ENCODE assay signal across 8 cellular contexts in the genomic region with DNA sequence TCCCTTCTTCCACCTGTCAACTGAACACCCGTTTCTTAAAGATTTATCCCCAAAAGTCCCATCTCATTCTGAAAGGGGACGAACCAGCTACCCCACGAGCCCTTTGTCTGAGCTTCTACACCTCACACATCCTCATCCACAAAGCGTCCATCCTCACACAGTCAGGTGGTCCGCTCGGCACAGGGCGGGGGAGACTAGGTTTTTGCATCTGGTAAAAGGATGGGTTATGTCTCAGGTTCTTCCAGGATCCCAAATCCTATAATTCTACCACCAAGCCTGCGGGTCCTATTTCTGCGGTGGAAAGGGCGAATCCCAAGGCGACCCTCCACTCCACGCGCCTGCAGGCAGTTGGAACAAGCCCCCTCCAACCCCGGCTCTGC. TPM values are rescaled to one million over a fixed set of nuclear protein-coding genes. Genes with fewer than 3 reads are reported as not detected.
DNase-seq lines count a peak whose midpoint lies in the region; ATAC-seq and TF ChIP-seq lines count a peak whose summit lies in the region.

No MANE protein-coding gene starts in this region.

- DNase-seq in GM12865 (ENCODE audit: low read depth): peak; percentile 25
- peak; percentile 26 for DNase-seq in activated CD4-positive, alpha-beta memory T cell treated with anti-CD3 and anti-CD28 coated beads, Interleukin-2, amount 10 ng/mL, durations not matched to agents 7 days and 5 days
- no peak for DNase-seq in heart left ventricle
- no peak for DNase-seq in skeletal muscle cell (ENCODE audit: low read depth)
- no peak for DNase-seq in NCI-H526 treated with DMSO at 0.1 percent for 48 hours (lab: John Stamatoyannopoulos, UW)
- DNase-seq in COLO829 (ENCODE audit: low spot score): no peak
- no peak for DNase-seq in H4 (ENCODE audit: low spot score)

- peaks cover 0 to 35% (median 22%) of the 10 kb centered on the region in 12 donors for H3K4me1 ChIP-seq in heart left ventricle

- POLR2A ChIA-PET in activated CD4-positive, alpha-beta memory T cell treated with anti-CD3 and anti-CD28 coated beads, Interleukin-2, amount 10 ng/mL, durations not matched to agents 7 days and 5 days (lab: Charles Lee): interaction anchor here (0.6 to 2.3 kb wide), 29 partner anchors 9 to 351 kb away, joined by 3 to 17 read pairs (median 4); a partner anchor contains a TSS

- no peaks in the 10 kb centered on the region for H3K27me3 Mint-ChIP-seq in activated CD4-positive, alpha-beta memory T cell treated with anti-CD3 and anti-CD28 coated beads, Interleukin-2, amount 10 ng/mL, durations not matched to agents 7 days and 5 days

- H3K27ac ChIP-seq in heart left ventricle: peak overlapping the region in 11 of 12 donors; percentile 86 to 95 (median 88)

- no peaks in the 10 kb centered on the region for H3K9me3 Mint-ChIP-seq in activated CD4-positive, alpha-beta memory T cell treated with anti-CD3 and anti-CD28 coated beads, Interleukin-2, amount 10 ng/mL, durations not matched to agents 7 days and 5 days

- 1 to 3% (median 2%) methylated on average over 9 to 14 of the region's 14 CpGs for WGBS in heart left ventricle, 4 donors

- peaks cover 0 to 7% (median 0%) of the 10 kb centered on the region in 9 donors for H3K36me3 ChIP-seq in heart left ventricle

- intact Hi-C loops in heart left ventricle (cut with DNase I): loop anchor here in 5 of 10 donors (1.0 to 5.0 kb wide), 3 partner anchors 45 to 89 kb away; a partner anchor contains a TSS

- H3K36me3 Mint-ChIP-seq in activated CD4-positive, alpha-beta memory T cell treated with anti-CD3 and anti-CD28 coated beads, Interleukin-2, amount 10 ng/mL, durations not matched to agents 7 days and 5 days (ENCODE audit: low read depth): peaks cover 9% of the 10 kb centered on the region

- H3K4me3 ChIP-seq in GM12865 (ENCODE audit: low read depth, low read length): peak overlapping the region; percentile 77
- peak overlapping the region; percentile 62 to 100 (median 90) for H3K4me3 ChIP-seq in heart left ventricle
- peak overlapping the region; percentile 87 for H3K4me3 ChIP-seq in skeletal muscle cell (ENCODE audit: low read depth, low read length)

- ATAC-seq in HG02885 (IDR thresholded peaks at IDR 0.05; ENCODE audit: poor library complexity, unreplicated experiment): peak; percentile 13
- peak in 2 of 4 donors; percentile 3 to 4 for ATAC-seq in heart left ventricle

- CTCF ChIA-PET in activated CD4-positive, alpha-beta memory T cell treated with anti-CD3 and anti-CD28 coated beads, Interleukin-2, amount 10 ng/mL, durations not matched to agents 7 days and 5 days (lab: Charles Lee): interaction anchor here (0.6 to 2.5 kb wide), 15 partner anchors 24 to 205 kb away, joined by 3 to 17 read pairs (median 5); a partner anchor contains a TSS

- H3K27me3 ChIP-seq in heart left ventricle: no peaks in the 10 kb centered on the region

- peaks cover 44% of the 10 kb centered on the region for H3K4me1 Mint-ChIP-seq in activated CD4-positive, alpha-beta memory T cell treated with anti-CD3 and anti-CD28 coated beads, Interleukin-2, amount 10 ng/mL, durations not matched to agents 7 days and 5 days

- peak overlapping the region; percentile 37 for H3K27ac Mint-ChIP-seq in activated CD4-positive, alpha-beta memory T cell treated with anti-CD3 and anti-CD28 coated beads, Interleukin-2, amount 10 ng/mL, durations not matched to agents 7 days and 5 days

- no peak for TF ChIP-seq POLR2A in heart left ventricle (IDR thresholded peaks at IDR 0.05)

- H3K4me3 Mint-ChIP-seq in activated CD4-positive, alpha-beta memory T cell treated with anti-CD3 and anti-CD28 coated beads, Interleukin-2, amount 10 ng/mL, durations not matched to agents 7 days and 5 days: peak overlapping the region; percentile 98

- no peaks in the 10 kb centered on the region for H3K9me3 ChIP-seq in heart left ventricle

- no peak for TF ChIP-seq CTCF in GM12865 (IDR thresholded peaks at IDR 0.05; ENCODE audit: insufficient read depth, low read depth, low read length, missing control alignments)
- TF ChIP-seq CTCF in heart left ventricle (IDR thresholded peaks at IDR 0.05): no peak

RNA-seq across cellular contexts. Expression of a gene that starts 0.5 kb away (rescaled TPM):
- 10 to 100 TPM; 13.0 to 14.9 TPM for total RNA-seq in activated CD4-positive, alpha-beta memory T cell treated with anti-CD3 and anti-CD28 coated beads, Interleukin-2, amount 10 ng/mL, durations not matched to agents 7 days and 5 days
- 10 to 100 TPM in 3 of 9 donors, 1 to 10 TPM in 6; 6.5 to 11.7 (median 9.8) TPM for total RNA-seq in heart left ventricle
- 10 to 100 TPM in 1 of 2 donors, 1 to 10 TPM in 1; 8.2 to 15.4 TPM for polyA plus RNA-seq in heart left ventricle
- total RNA-seq in H4 (2014; rRNA removed; shearing (Covaris generic)): 10.7 and 11.5 TPM in 2 replicates

RNA-seq across cellular contexts. Expression of a gene that starts 52.0 kb away (rescaled TPM):
- total RNA-seq in activated CD4-positive, alpha-beta memory T cell treated with anti-CD3 and anti-CD28 coated beads, Interleukin-2, amount 10 ng/mL, durations not matched to agents 7 days and 5 days: 1 to 10 TPM; 2.9 to 4.3 TPM
- total RNA-seq in heart left ventricle: 10 to 100 TPM in 1 of 9 donors, 1 to 10 TPM in 8; 3.5 to 11.6 (median 4.3) TPM
- 1 to 10 TPM; 2.1 to 4.4 TPM for polyA plus RNA-seq in heart left ventricle
- not detected in 2 replicates for total RNA-seq in H4 (2014; rRNA removed; shearing (Covaris generic))

RNA-seq across cellular contexts. Expression of a gene that starts 52.1 kb away (rescaled TPM):
- total RNA-seq in activated CD4-positive, alpha-beta memory T cell treated with anti-CD3 and anti-CD28 coated beads, Interleukin-2, amount 10 ng/mL, durations not matched to agents 7 days and 5 days: 1 to 10 TPM; 7.4 to 8.1 TPM
- total RNA-seq in heart left ventricle: 10 to 100 TPM in 4 of 9 donors, 1 to 10 TPM in 5; 7.6 to 15.6 (median 8.6) TPM
- polyA plus RNA-seq in heart left ventricle: 10 to 100 TPM; 11.8 to 26.9 TPM
- 5.6 and 6.6 TPM in 2 replicates for total RNA-seq in H4 (2014; rRNA removed; shearing (Covaris generic))

RNA-seq across cellular contexts. Expression of a gene that starts 57.9 kb away (rescaled TPM):
- total RNA-seq in activated CD4-positive, alpha-beta memory T cell treated with anti-CD3 and anti-CD28 coated beads, Interleukin-2, amount 10 ng/mL, durations not matched to agents 7 days and 5 days: 10 to 100 TPM; 12.2 to 14.0 TPM
- 1 to 10 TPM; 1.7 to 5.6 (median 2.9) TPM for total RNA-seq in heart left ventricle
- polyA plus RNA-seq in heart left ventricle: 1 to 10 TPM; 2.7 to 7.0 TPM
- not detected in 2 replicates for total RNA-seq in H4 (2014; rRNA removed; shearing (Covaris generic))

RNA-seq across cellular contexts. Expression of a gene that starts 58.6 kb away (rescaled TPM):
- 10 to 100 TPM; 43.5 to 44.1 TPM for total RNA-seq in activated CD4-positive, alpha-beta memory T cell treated with anti-CD3 and anti-CD28 coated beads, Interleukin-2, amount 10 ng/mL, durations not matched to agents 7 days and 5 days
- 10 to 100 TPM in 4 of 9 donors, 1 to 10 TPM in 5; 6.2 to 19.9 (median 9.5) TPM for total RNA-seq in heart left ventricle
- 10 to 100 TPM in 1 of 2 donors, 1 to 10 TPM in 1; 7.8 to 15.6 TPM for polyA plus RNA-seq in heart left ventricle
- total RNA-seq in H4 (2014; rRNA removed; shearing (Covaris generic)): 29.1 and 45.6 TPM in 2 replicates

Comparison
In these comparisons a context has a peak if more than half of its experiments do, and no peak if none do; other contexts are left out.
1. DNase-seq: peak in GM12865 (single experiment) and activated CD4-positive, alpha-beta memory T cell treated with anti-CD3 and anti-CD28 coated beads, Interleukin-2, amount 10 ng/mL, durations not matched to agents 7 days and 5 days (single experiment); none in heart left ventricle (0 of 5), skeletal muscle cell (single experiment), NCI-H526 treated with DMSO at 0.1 percent for 48 hours (single experiment), COLO829 (single experiment) and H4 (single experiment).
2. Peak in every context shown above with its lines, with median percentiles within 50 percentile points of each other: H3K4me3 ChIP-seq.